ENCODE assay signal across 1 cellular context in genomic region chr3:141235661-141236171, GRCh38.
TF ChIP-seq lines count a peak whose summit lies in the region.

No MANE protein-coding gene starts in this region.

TF ChIP-seq in H1, 55 proteins besides CTCF, POLR2A, EP300 and RAD21 (continued from another document):
- no peak for TF ChIP-seq MAX (IDR thresholded peaks at IDR 0.05)
- no peak for TF ChIP-seq TCF12 (IDR thresholded peaks at IDR 0.05; ENCODE audit: low read depth, low read length)
- TF ChIP-seq KDM4A (IDR thresholded peaks at IDR 0.05; ENCODE audit: low read depth, low read length, severe bottlenecking) = no peak
- TF ChIP-seq CBX5 (IDR thresholded peaks at IDR 0.05; ENCODE audit: low read depth, low read length) = no peak
- TF ChIP-seq JUN (IDR thresholded peaks at IDR 0.05; ENCODE audit: low read depth, low read length) = no peak
- TF ChIP-seq KDM1A (IDR thresholded peaks at IDR 0.05; ENCODE audit: borderline replicate concordance, low read length) = no peak
- TF ChIP-seq CHD2 (IDR thresholded peaks at IDR 0.05; ENCODE audit: low read length) = no peak
- TF ChIP-seq JUND (IDR thresholded peaks at IDR 0.05; ENCODE audit: low read length) = no peak
- no peak for TF ChIP-seq SUZ12 (IDR thresholded peaks at IDR 0.05; ENCODE audit: low read length)
- no peak for TF ChIP-seq RXRA (IDR thresholded peaks at IDR 0.05; ENCODE audit: insufficient read depth, low read depth, low read length)
- no peak for TF ChIP-seq CREB1 (IDR thresholded peaks at IDR 0.05)
- no peak for TF ChIP-seq ZNF274 (IDR thresholded peaks at IDR 0.05; ENCODE audit: borderline replicate concordance, extremely low read depth, low read length)
- TF ChIP-seq TAF1 (IDR thresholded peaks at IDR 0.05; ENCODE audit: low read depth, low read length) = no peak
